In genomic region chr11:128343134-128343514, GRCh38 we compare ENCODE assay signal across 7 cellular contexts.
DNase-seq lines count a peak whose midpoint lies in the region; ATAC-seq and TF ChIP-seq lines count a peak whose summit lies in the region.

No MANE protein-coding gene starts in this region.

- H3K27ac ChIP-seq in psoas muscle, result peak overlapping the region; percentile 50

- H3K4me3 ChIP-seq in psoas muscle (no peak overlapping the region), HAP-1 (no peak overlapping the region)

- H3K9me3 ChIP-seq in psoas muscle, result no peaks in the 10 kb centered on the region
- no peaks in the 10 kb centered on the region for H3K9me3 ChIP-seq in HAP-1

- no peak for TF ChIP-seq CTCF in psoas muscle (IDR thresholded peaks at IDR 0.05)

- no peak for DNase-seq in activated naive CD4-positive, alpha-beta T cell treated with anti-CD3 and anti-CD28 coated beads, Interleukin-2, amount 50 U/mL, for 72 hours (ENCODE audit: low spot score in 2 of 2)
- DNase-seq in psoas muscle (no peak), DMS153 (lab: John Stamatoyannopoulos, UW) (no peak), GM19240 (ENCODE audit: insufficient read length, low spot score) (no peak), HAP-1 (ENCODE audit: low spot score in 2 of 2) (no peak)

- no peaks in the 10 kb centered on the region for H3K27me3 ChIP-seq in psoas muscle (ENCODE audit: insufficient read depth in 3 of 3, low read length in 2 of 3)
- H3K27me3 ChIP-seq in HAP-1 (ENCODE audit: low read depth), result no peaks in the 10 kb centered on the region; the same call in 1 of the 2 replicates

- H3K9me3 Mint-ChIP-seq in activated naive CD4-positive, alpha-beta T cell treated with anti-CD3 and anti-CD28 coated beads, Interleukin-2, amount 50 U/mL, for 72 hours, result peaks cover 4 to 5% of the 10 kb centered on the region in 2 donors

- no peaks in the 10 kb centered on the region for H3K36me3 ChIP-seq in psoas muscle (ENCODE audit: insufficient read depth in 1 of 2, low read depth in 1 of 2)
- no peaks in the 10 kb centered on the region for H3K36me3 ChIP-seq in HAP-1 (replicated peaks)

- peak; percentile 42 for ATAC-seq in GM18909 (IDR thresholded peaks at IDR 0.05; ENCODE audit: poor library complexity, unreplicated experiment)
- peak; percentile 17 for ATAC-seq in HG02870 (IDR thresholded peaks at IDR 0.05; ENCODE audit: unreplicated experiment)
- no peak for ATAC-seq in activated naive CD4-positive, alpha-beta T cell treated with anti-CD3 and anti-CD28 coated beads, Interleukin-2, amount 50 U/mL, for 72 hours
- no peak for ATAC-seq in psoas muscle

- peak overlapping the region; percentile 79 to 98 for H3K27ac Mint-ChIP-seq in activated naive CD4-positive, alpha-beta T cell treated with anti-CD3 and anti-CD28 coated beads, Interleukin-2, amount 50 U/mL, for 72 hours

- peaks cover 5 to 18% of the 10 kb centered on the region in 2 donors for H3K36me3 Mint-ChIP-seq in activated naive CD4-positive, alpha-beta T cell treated with anti-CD3 and anti-CD28 coated beads, Interleukin-2, amount 50 U/mL, for 72 hours

- intact Hi-C loops in psoas muscle (cut with DNase I), result no loop called here

- H3K4me1 ChIP-seq in psoas muscle, result no peaks in the 10 kb centered on the region
- no peaks in the 10 kb centered on the region for H3K4me1 ChIP-seq in HAP-1

- in situ Hi-C loops in HAP-1 (cut with MboI; ENCODE audit: low sequenced_read_pairs), result no loop called here

- WGBS in psoas muscle, 3 donors, result 43 to 54% (median 44%) methylated on average over 2 of the region's 2 CpGs

Comparison
In these comparisons a context has a peak if more than half of its experiments do, and no peak if none do; other contexts are left out.
1. ATAC-seq: peak in GM18909 (single experiment) and HG02870 (single experiment); none in activated naive CD4-positive, alpha-beta T cell treated with anti-CD3 and anti-CD28 coated beads, Interleukin-2, amount 50 U/mL, for 72 hours (0 of 2) and psoas muscle (0 of 4).